ENCODE assay signal across 1 cellular context in genomic region chr15:78507831-78508160, GRCh38.
TF ChIP-seq lines count a peak whose summit lies in the region.

No MANE protein-coding gene starts in this region.

TF ChIP-seq in endothelial cell of umbilical vein, 7 proteins besides CTCF, POLR2A, EP300 and RAD21 (continued from another document):
- no peak for TF ChIP-seq GATA2 (IDR thresholded peaks at IDR 0.05; ENCODE audit: insufficient read depth, insufficient read length, low read depth, low read length)
- TF ChIP-seq FOS (IDR thresholded peaks at IDR 0.05; ENCODE audit: borderline replicate concordance, insufficient read depth, low read length): no peak
- no peak for TF ChIP-seq MYC (IDR thresholded peaks at IDR 0.05; ENCODE audit: low read depth, low read length)
- no peak for TF ChIP-seq EZH2 (IDR thresholded peaks at IDR 0.05; ENCODE audit: borderline replicate concordance, low read depth, low read length, severe bottlenecking)
- TF ChIP-seq JUN (IDR thresholded peaks at IDR 0.05; ENCODE audit: borderline replicate concordance, insufficient read depth, insufficient read length, low read depth): no peak
